In genomic region chr1:155856257-155856974, GRCh38 we compare ENCODE assay signal across 8 cellular contexts. TPM values are rescaled to one million over a fixed set of nuclear protein-coding genes. Genes with fewer than 3 reads are reported as not detected.
A peak's percentile ranks its signal among the peaks of the same experiment; 100 is the strongest.
DNase-seq lines count a peak whose midpoint lies in the region; ATAC-seq, FAIRE-seq and TF ChIP-seq lines count a peak whose summit lies in the region.

No MANE protein-coding gene starts in this region.

- peak overlapping the region; percentile 75 to 78 for H3K4me3 ChIP-seq in right atrium auricular region
- H3K4me3 ChIP-seq in bronchial epithelial cell (ENCODE audit: low read depth, low read length): peak overlapping the region; percentile 78
- H3K4me3 ChIP-seq in mononuclear cell (ENCODE audit: low read length): peak overlapping the region; percentile 78
- H3K4me3 ChIP-seq in vagina: peak overlapping the region; percentile 68 to 82

- H3K36me3 ChIP-seq in right atrium auricular region: peaks cover 31% of the 10 kb centered on the region
- peaks cover 6% of the 10 kb centered on the region for H3K36me3 ChIP-seq in bronchial epithelial cell (ENCODE audit: control insufficient read depth, insufficient read depth, low read length)
- H3K36me3 ChIP-seq in vagina: peaks cover 0 to 25% of the 10 kb centered on the region in 2 donors

- TF ChIP-seq POLR2A in vagina (IDR thresholded peaks at IDR 0.05): no peak

- FAIRE-seq in bronchial epithelial cell (lab: Jason Lieb, UNC): no peak

- H3K27ac ChIP-seq in right atrium auricular region (peak overlapping the region; percentile 80 to 88), vagina (peak overlapping the region; percentile 85)

- TF ChIP-seq CTCF in right atrium auricular region (IDR thresholded peaks at IDR 0.05) (no peak), bronchial epithelial cell (IDR thresholded peaks at IDR 0.05; ENCODE audit: insufficient read depth, low read length, severe bottlenecking) (no peak), vagina (IDR thresholded peaks at IDR 0.05) (no peak)

- DNase-seq in right atrium auricular region (ENCODE audit: low spot score): no peak
- DNase-seq in left ventricle myocardium superior: no peak
- DNase-seq in bronchial epithelial cell (ENCODE audit: low read depth): no peak
- peak in 1 of 2 donors; percentile 86 for DNase-seq in vagina (ENCODE audit: extremely low spot score in 2 of 2)
- DNase-seq in NCI-H1092 (lab: John Stamatoyannopoulos, UW): no peak
- no peak for DNase-seq in NCI-H345 (lab: John Stamatoyannopoulos, UW)

- H3K9me3 ChIP-seq in right atrium auricular region: no peaks in the 10 kb centered on the region
- H3K9me3 ChIP-seq in mononuclear cell (ENCODE audit: low read depth, low read length): no peaks in the 10 kb centered on the region
- no peaks in the 10 kb centered on the region for H3K9me3 ChIP-seq in vagina

- no peak for ATAC-seq in left ventricle myocardium superior
- no peak for ATAC-seq in GM21381 (IDR thresholded peaks at IDR 0.05; ENCODE audit: unreplicated experiment)

- H3K4me1 ChIP-seq in right atrium auricular region (peaks cover 0 to 30% of the 10 kb centered on the region in 2 donors), mononuclear cell (ENCODE audit: insufficient read depth, low read length) (peaks cover 45% of the 10 kb centered on the region), vagina (peaks cover 35% of the 10 kb centered on the region)

- no peaks in the 10 kb centered on the region for H3K27me3 ChIP-seq in right atrium auricular region
- no peaks in the 10 kb centered on the region for H3K27me3 ChIP-seq in bronchial epithelial cell (ENCODE audit: control insufficient read depth, insufficient read depth, low read length)
- H3K27me3 ChIP-seq in mononuclear cell (ENCODE audit: insufficient read depth, low read length): no peaks in the 10 kb centered on the region
- no peaks in the 10 kb centered on the region for H3K27me3 ChIP-seq in vagina

- intact Hi-C loops in left ventricle myocardium superior (cut with micrococcal nuclease) (no loop called here), vagina (cut with DNase I) (no loop called here)

RNA-seq across cellular contexts. Expression of gene GON4L, which starts 0.6 kb away (rescaled TPM):
- total RNA-seq in right atrium auricular region (10 to 100 TPM; 14.9 to 22.4 TPM), left ventricle myocardium superior (20.3 TPM), bronchial epithelial cell (20.1 and 20.5 TPM in 2 replicates), mononuclear cell (54.9 TPM), vagina (50.3 TPM)

RNA-seq across cellular contexts. Expression of gene SYT11, which starts 3.0 kb away (rescaled TPM):
- total RNA-seq in right atrium auricular region (10 to 100 TPM; 15.5 to 21.5 TPM), left ventricle myocardium superior (6.6 TPM), bronchial epithelial cell (0.26 and 0.77 TPM in 2 replicates), mononuclear cell (12.0 TPM), vagina (20.9 TPM)

RNA-seq across cellular contexts. Expression of gene RIT1, which starts 54.7 kb away (rescaled TPM):
- total RNA-seq in right atrium auricular region: 10 to 100 TPM; 13.3 to 25.3 TPM
- 18.7 TPM for total RNA-seq in left ventricle myocardium superior
- 49.8 and 66.6 TPM in 2 replicates for total RNA-seq in bronchial epithelial cell
- total RNA-seq in mononuclear cell: 128 TPM
- 38.3 TPM for total RNA-seq in vagina
